21 cellular contexts compared by ENCODE assay signal in genomic region chr17:32696426-32696825, GRCh38.
DNase-seq lines count a peak whose midpoint lies in the region; ATAC-seq, FAIRE-seq and TF ChIP-seq lines count a peak whose summit lies in the region.
"Had no signal": no experiment of that assay in that cellular context is flagged by ENCODE, and none has a peak within 500 bp of the region (broad histone marks: within the 10 kb centered on the region; RNA-seq: fewer than 3 reads in every experiment).

No MANE protein-coding gene starts in this region.

- CTCF ChIA-PET in activated naive CD4-positive, alpha-beta T cell treated with anti-CD3 and anti-CD28 coated beads, Interleukin-2, amount 10 ng/mL, durations not matched to agents 7 days and 5 days (lab: Charles Lee) = interaction anchor here (0.5 kb wide), 1 partner anchor 1046 kb away, joined by 3 read pairs; no protein-coding TSS in a partner anchor

- intact Hi-C loops in mucosa of descending colon (cut with DNase I, micrococcal nuclease) = no loop called here

- no peaks in the 10 kb centered on the region for H3K4me1 Mint-ChIP-seq in activated naive CD4-positive, alpha-beta T cell treated with anti-CD3 and anti-CD28 coated beads, Interleukin-2, amount 10 ng/mL, durations not matched to agents 7 days and 5 days

- no peaks in the 10 kb centered on the region for H3K36me3 ChIP-seq in mucosa of descending colon (ENCODE audit: low read depth)
- H3K36me3 ChIP-seq: HAP-1 had no signal

- no peaks in the 10 kb centered on the region for H3K27me3 Mint-ChIP-seq in activated naive CD4-positive, alpha-beta T cell treated with anti-CD3 and anti-CD28 coated beads, Interleukin-2, amount 10 ng/mL, durations not matched to agents 7 days and 5 days
- H3K27me3 Mint-ChIP-seq: CD4-positive, alpha-beta memory T cell had no signal

- no peak for DNase-seq in GM12891 (ENCODE audit: insufficient read length, low spot score)
- DNase-seq in mucosa of descending colon = peak in 1 of 3 donors; percentile 26
- DNase-seq in HuH-7.5 (ENCODE audit: low spot score) = no peak
- DNase-seq in activated naive CD4-positive, alpha-beta T cell treated with anti-CD3 and anti-CD28 coated beads, Interleukin-2, amount 10 ng/mL, durations not matched to agents 7 days and 5 days = no peak
- no peak for DNase-seq in RPMI8226
- DNase-seq: ACHN; AML-193; C1 segment of cervical spinal cord; Calu3; CD4-positive, alpha-beta memory T cell; COR-L47; DMS53; DMS79 treated with DMSO at 0.1 percent for 48 hours; GF-D8; GOT3; HFFc6 had no signal

- ATAC-seq in mucosa of descending colon = peak; percentile 72

- H3K27ac Mint-ChIP-seq in activated naive CD4-positive, alpha-beta T cell treated with anti-CD3 and anti-CD28 coated beads, Interleukin-2, amount 10 ng/mL, durations not matched to agents 7 days and 5 days = no peak overlapping the region
- H3K27ac Mint-ChIP-seq: CD4-positive, alpha-beta memory T cell; HFFc6 had no signal

- no peaks in the 10 kb centered on the region for H3K9me3 ChIP-seq in mucosa of descending colon
- H3K9me3 ChIP-seq: HAP-1 had no signal

- H3K4me1 ChIP-seq in mucosa of descending colon (ENCODE audit: low read depth) = no peaks in the 10 kb centered on the region
- H3K4me1 ChIP-seq: HAP-1 had no signal

- no peaks in the 10 kb centered on the region for H3K36me3 Mint-ChIP-seq in activated naive CD4-positive, alpha-beta T cell treated with anti-CD3 and anti-CD28 coated beads, Interleukin-2, amount 10 ng/mL, durations not matched to agents 7 days and 5 days
- H3K36me3 Mint-ChIP-seq: CD4-positive, alpha-beta memory T cell had no signal

- peak overlapping the region; percentile 81 for H3K27ac ChIP-seq in VCaP

- no peaks in the 10 kb centered on the region for H3K9me3 Mint-ChIP-seq in activated naive CD4-positive, alpha-beta T cell treated with anti-CD3 and anti-CD28 coated beads, Interleukin-2, amount 10 ng/mL, durations not matched to agents 7 days and 5 days
- H3K9me3 Mint-ChIP-seq: CD4-positive, alpha-beta memory T cell; HFFc6 had no signal

- peak; percentile 35 for FAIRE-seq in GM12891 (lab: Jason Lieb, UNC)
- FAIRE-seq: A204.1, GM12892, H54 had no signal

- no peak for TF ChIP-seq CTCF in VCaP (conservative IDR thresholded peaks at IDR 0.05)
- no peak for TF ChIP-seq CTCF in mucosa of descending colon (IDR thresholded peaks at IDR 0.05)

- no peak overlapping the region for H3K4me3 ChIP-seq in mucosa of descending colon
- H3K4me3 ChIP-seq: HAP-1 had no signal

- no peak for TF ChIP-seq POLR2A in GM12891 (IDR thresholded peaks at IDR 0.05; ENCODE audit: low read depth, low read length)

- no peak overlapping the region for H3K4me3 Mint-ChIP-seq in activated naive CD4-positive, alpha-beta T cell treated with anti-CD3 and anti-CD28 coated beads, Interleukin-2, amount 10 ng/mL, durations not matched to agents 7 days and 5 days
- H3K4me3 Mint-ChIP-seq: CD4-positive, alpha-beta memory T cell; HFFc6 had no signal

TF ChIP-seq in GM12891, 5 proteins besides CTCF, POLR2A, EP300 and RAD21:
- TF ChIP-seq TAF1 (IDR thresholded peaks at IDR 0.05; ENCODE audit: low read depth, low read length) (no peak), POU2F2 (IDR thresholded peaks at IDR 0.05; ENCODE audit: low read depth, low read length) (no peak), SPI1 (IDR thresholded peaks at IDR 0.05; ENCODE audit: low read depth, low read length) (no peak)
